8 cellular contexts compared by ENCODE assay signal in genomic region chr10:6164271-6165095, GRCh38. TPM values are rescaled to one million over a fixed set of nuclear protein-coding genes. Genes with fewer than 3 reads are reported as not detected.
DNase-seq lines count a peak whose midpoint lies in the region; ATAC-seq and TF ChIP-seq lines count a peak whose summit lies in the region.

No MANE protein-coding gene starts in this region.

- no peak for DNase-seq in stimulated activated naive CD8-positive, alpha-beta T cell treated with anti-CD3 and anti-CD28 coated beads, Interleukin-15, Interleukin-2, amounts not matched to agents 100 U/mL and 50 U/mL, for 24 hours
- DNase-seq in astrocyte of the spinal cord (ENCODE audit: low read depth, low spot score) = no peak
- DNase-seq in mesenchymal stem cell = peak; percentile 46
- no peak for DNase-seq in foreskin melanocyte

- H3K4me1 ChIP-seq in mesenchymal stem cell (ENCODE audit: control insufficient read depth, insufficient read depth, low read depth, low read length) = peaks cover 18% of the 10 kb centered on the region

- H3K27me3 ChIP-seq in mesenchymal stem cell (ENCODE audit: control insufficient read depth in 1 of 2, insufficient read depth in 1 of 2, low read length in 2 of 2) = no peaks in the 10 kb centered on the region

- H3K4me3 ChIP-seq in astrocyte of the spinal cord (ENCODE audit: low read depth, low read length) = peak overlapping the region; percentile 57
- H3K4me3 ChIP-seq in mesenchymal stem cell (ENCODE audit: insufficient read depth in 1 of 2, low read depth in 1 of 2, low read length in 2 of 2) = peak overlapping the region; percentile 73 to 89

- H2BK15ac ChIP-seq in mesenchymal stem cell (ENCODE audit: low read depth, poor library complexity, severe bottlenecking) = no peak overlapping the region

- H3K27ac ChIP-seq in mesenchymal stem cell (ENCODE audit: low read length, poor library complexity, severe bottlenecking) = peak overlapping the region; percentile 5

- H3K36me3 ChIP-seq in mesenchymal stem cell (ENCODE audit: control insufficient read depth in 1 of 2, insufficient read depth in 2 of 2, low read depth in 1 of 2, low read length in 2 of 2) = peaks cover 15 to 18% of the 10 kb centered on the region in 2 experiments

- no peak for ATAC-seq in stimulated activated naive CD8-positive, alpha-beta T cell treated with anti-CD3 and anti-CD28 coated beads, Interleukin-15, Interleukin-2, amounts not matched to agents 100 U/mL and 50 U/mL, for 24 hours
- ATAC-seq in esophagus mucosa (no peak), HG03039 (IDR thresholded peaks at IDR 0.05; ENCODE audit: unreplicated experiment) (no peak), HG03520 (IDR thresholded peaks at IDR 0.05; ENCODE audit: unreplicated experiment) (no peak)

- H3K9ac ChIP-seq in mesenchymal stem cell (ENCODE audit: low read length) = peak overlapping the region; percentile 94

- peak overlapping the region; percentile 95 for H3K27ac Mint-ChIP-seq in stimulated activated naive CD8-positive, alpha-beta T cell treated with anti-CD3 and anti-CD28 coated beads, Interleukin-15, Interleukin-2, amounts not matched to agents 100 ng/mL and 50 ng/mL, for 24 hours

- in situ Hi-C loops in astrocyte of the spinal cord (cut with HindIII; ENCODE audit: low sequenced_read_pairs) = no loop called here

- 41% methylated on average over 16 of the region's 16 CpGs for WGBS in mesenchymal stem cell

- no peak overlapping the region for H3K23ac ChIP-seq in mesenchymal stem cell (ENCODE audit: low read length in 2 of 2)

- peak overlapping the region in 1 of 2 experiments; percentile 50 for H2BK12ac ChIP-seq in mesenchymal stem cell (ENCODE audit: low read length in 2 of 2)

- peak overlapping the region; percentile 85 for H3K4me2 ChIP-seq in mesenchymal stem cell (ENCODE audit: low read length, poor library complexity, severe bottlenecking)

- peaks cover 28% of the 10 kb centered on the region for H3K79me1 ChIP-seq in mesenchymal stem cell (replicated peaks; ENCODE audit: low read length, poor library complexity, severe bottlenecking)

- H3K4me1 Mint-ChIP-seq in stimulated activated naive CD8-positive, alpha-beta T cell treated with anti-CD3 and anti-CD28 coated beads, Interleukin-15, Interleukin-2, amounts not matched to agents 100 ng/mL and 50 ng/mL, for 24 hours (ENCODE audit: low read depth) = peaks cover 65% of the 10 kb centered on the region

- no peak for TF ChIP-seq CTCF in astrocyte of the spinal cord (IDR thresholded peaks at IDR 0.05; ENCODE audit: low read depth, low read length)

- H3K36me3 Mint-ChIP-seq in stimulated activated naive CD8-positive, alpha-beta T cell treated with anti-CD3 and anti-CD28 coated beads, Interleukin-15, Interleukin-2, amounts not matched to agents 100 ng/mL and 50 ng/mL, for 24 hours (ENCODE audit: low read depth) = peaks cover 40% of the 10 kb centered on the region

- H2BK120ac ChIP-seq in mesenchymal stem cell (ENCODE audit: low read depth, low read length) = peak overlapping the region; percentile 97

- peak overlapping the region; percentile 91 for H3K4me3 Mint-ChIP-seq in stimulated activated naive CD8-positive, alpha-beta T cell treated with anti-CD3 and anti-CD28 coated beads, Interleukin-15, Interleukin-2, amounts not matched to agents 100 ng/mL and 50 ng/mL, for 24 hours

- H2BK5ac ChIP-seq in mesenchymal stem cell (ENCODE audit: low read depth, low read length, poor library complexity, severe bottlenecking) = no peak overlapping the region

- H3K4ac ChIP-seq in mesenchymal stem cell (ENCODE audit: low read depth in 1 of 2, low read length in 2 of 2) = peak overlapping the region; percentile 42 to 91

- H3K18ac ChIP-seq in mesenchymal stem cell (ENCODE audit: low read depth in 1 of 2, low read length in 2 of 2) = peak overlapping the region; percentile 86 to 98

- H2AFZ ChIP-seq in mesenchymal stem cell (ENCODE audit: low read depth, low read length) = no peak overlapping the region

- peak overlapping the region in 1 of 2 experiments; percentile 74 for H3K14ac ChIP-seq in mesenchymal stem cell (ENCODE audit: low read length in 2 of 2)

- peak overlapping the region; percentile 68 for H2AK5ac ChIP-seq in mesenchymal stem cell (ENCODE audit: low read length, severe bottlenecking)

- peak overlapping the region; percentile 98 for H4K91ac ChIP-seq in mesenchymal stem cell (ENCODE audit: low read length)

- H3K9me3 Mint-ChIP-seq in stimulated activated naive CD8-positive, alpha-beta T cell treated with anti-CD3 and anti-CD28 coated beads, Interleukin-15, Interleukin-2, amounts not matched to agents 100 ng/mL and 50 ng/mL, for 24 hours = no peaks in the 10 kb centered on the region

- H3K9me3 ChIP-seq in mesenchymal stem cell (ENCODE audit: control insufficient read depth, low read length) = no peaks in the 10 kb centered on the region

- no peaks in the 10 kb centered on the region for H3K27me3 Mint-ChIP-seq in stimulated activated naive CD8-positive, alpha-beta T cell treated with anti-CD3 and anti-CD28 coated beads, Interleukin-15, Interleukin-2, amounts not matched to agents 100 ng/mL and 50 ng/mL, for 24 hours

- H4K8ac ChIP-seq in mesenchymal stem cell (ENCODE audit: low read length) = peak overlapping the region; percentile 96

RNA-seq across cellular contexts. Expression of gene PFKFB3, which starts 38.2 kb away (rescaled TPM):
- 14.6 TPM for polyA plus RNA-seq in mesenchymal stem cell (2013, experiment 1 of 2)
- polyA plus RNA-seq in mesenchymal stem cell (2013, experiment 2 of 2) = 15.8 TPM
- total RNA-seq in esophagus mucosa = 48.2 TPM
